8 cellular contexts compared by ENCODE assay signal in the genomic region with DNA sequence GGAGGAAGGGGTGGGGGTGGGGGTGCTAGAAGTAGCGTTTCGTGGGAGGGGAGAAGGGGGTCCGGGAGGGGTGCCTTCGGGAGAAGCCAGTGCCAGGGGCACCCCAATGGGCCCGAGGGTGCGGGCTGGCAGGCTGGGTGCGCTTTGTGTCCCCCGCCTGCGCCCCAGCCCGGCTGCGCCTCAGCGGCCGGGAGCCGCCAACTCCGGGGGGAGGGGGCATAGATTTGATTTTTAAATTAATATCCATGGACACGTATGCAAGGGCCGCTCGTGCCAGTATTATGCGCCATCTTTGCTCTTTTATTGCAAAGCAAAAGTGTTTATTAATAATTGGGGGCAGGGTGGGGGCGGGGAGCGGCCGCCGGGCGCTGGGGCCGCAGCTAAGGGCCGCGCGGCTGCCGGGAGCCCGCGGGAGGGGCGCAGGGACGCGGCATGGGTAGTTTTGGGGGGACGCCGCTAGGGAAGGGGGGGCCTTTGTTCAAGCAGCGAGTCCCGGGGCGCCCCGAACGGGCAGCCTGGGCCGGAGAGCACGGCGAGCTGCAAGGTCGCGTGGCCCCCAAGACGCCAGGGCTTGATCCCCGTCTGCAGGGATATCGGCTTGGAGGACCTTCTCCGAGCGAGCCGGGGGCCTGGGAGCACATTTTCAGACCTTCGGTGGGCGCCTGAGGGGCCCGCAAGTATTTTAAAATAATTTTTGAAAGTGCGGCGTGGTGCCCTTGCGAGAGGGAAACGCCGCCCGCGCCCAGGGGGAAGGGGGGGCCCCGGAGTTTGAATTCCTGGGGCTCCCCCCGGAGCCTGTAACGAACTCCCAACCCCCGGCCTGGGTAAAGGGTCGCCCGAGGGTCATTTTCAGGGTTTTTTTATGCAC. TPM values are rescaled to one million over a fixed set of nuclear protein-coding genes. Genes with fewer than 3 reads are reported as not detected.
DNase-seq lines count a peak whose midpoint lies in the region; ATAC-seq, FAIRE-seq and TF ChIP-seq lines count a peak whose summit lies in the region.

No MANE protein-coding gene starts in this region.

- peaks cover 51% of the 10 kb centered on the region for H3K4me1 ChIP-seq in hepatocyte (ENCODE audit: insufficient read depth)
- H3K4me1 ChIP-seq in skeletal muscle tissue (ENCODE audit: control insufficient read depth in 3 of 3, insufficient read depth in 3 of 3, low read length in 3 of 3) = peaks cover 26 to 47% (median 36%) of the 10 kb centered on the region in 3 donors

- H3K27ac ChIP-seq in hepatocyte = peak overlapping the region; percentile 94
- H3K27ac ChIP-seq in skeletal muscle tissue (ENCODE audit: low read depth, low read length) = no peak overlapping the region

- peaks cover 15% of the 10 kb centered on the region for H4K20me1 ChIP-seq in hepatocyte (ENCODE audit: insufficient read depth, poor library complexity, severe bottlenecking)

- H3K4me3 ChIP-seq in HFF-Myc (replicated peaks; ENCODE audit: low read depth, low read length) = peak overlapping the region; percentile 99
- peak overlapping the region; percentile 98 for H3K4me3 ChIP-seq in WI38 (ENCODE audit: low read depth, low read length)
- peak overlapping the region; percentile 85 for H3K4me3 ChIP-seq in hepatocyte
- H3K4me3 ChIP-seq in skeletal muscle tissue (ENCODE audit: low read length in 3 of 3) = peak overlapping the region; percentile 43 to 78 (median 68)

- DNase-seq in HFF-Myc (ENCODE audit: extremely low read depth, low read depth) (no peak), hepatocyte (ENCODE audit: low spot score) (no peak), D721Med (ENCODE audit: insufficient read length, low spot score) (no peak), cerebellar cortex (ENCODE audit: low spot score) (no peak)

- WGBS in hepatocyte (ENCODE audit: low lambda C conversion rate, missing lambda C conversion rate) = under 1% methylated on average over 36 of the region's 68 CpGs

- peak overlapping the region; percentile 81 for H2AFZ ChIP-seq in hepatocyte

- no peaks in the 10 kb centered on the region for H3K9me2 ChIP-seq in hepatocyte (replicated peaks; ENCODE audit: insufficient read depth)

- peaks cover 39% of the 10 kb centered on the region for H3K79me2 ChIP-seq in hepatocyte

- no peaks in the 10 kb centered on the region for H3K36me3 ChIP-seq in hepatocyte (replicated peaks; ENCODE audit: insufficient read depth, low read depth)
- H3K36me3 ChIP-seq in skeletal muscle tissue (ENCODE audit: control insufficient read depth in 3 of 3, insufficient read depth in 3 of 3, low read length in 3 of 3) = no peaks in the 10 kb centered on the region

- peak overlapping the region; percentile 92 for H3K4me2 ChIP-seq in hepatocyte

- H3K9me3 ChIP-seq in hepatocyte (ENCODE audit: low read depth) (no peaks in the 10 kb centered on the region), skeletal muscle tissue (ENCODE audit: control insufficient read depth in 3 of 3, low read length in 3 of 3) (no peaks in the 10 kb centered on the region)

- no peak for TF ChIP-seq CTCF in HFF-Myc (IDR thresholded peaks at IDR 0.05; ENCODE audit: low read depth, low read length, missing control alignments)
- TF ChIP-seq CTCF in WI38 (IDR thresholded peaks at IDR 0.05; ENCODE audit: low read depth, low read length) = no peak
- TF ChIP-seq CTCF in hepatocyte (IDR thresholded peaks at IDR 0.05; ENCODE audit: poor library complexity) = no peak
- no peak for TF ChIP-seq CTCF in D721Med (IDR thresholded peaks at IDR 0.05; ENCODE audit: insufficient read depth, missing control alignments)

- FAIRE-seq in D721Med (lab: Jason Lieb, UNC) = no peak

- peak overlapping the region in 2 of 3 donors; percentile 45 to 66 for H3K9ac ChIP-seq in skeletal muscle tissue (ENCODE audit: low read depth in 1 of 3, low read length in 3 of 3)

- no peak for ATAC-seq in GM21723 (IDR thresholded peaks at IDR 0.05; ENCODE audit: unreplicated experiment)
- no peak for ATAC-seq in GM19463 (IDR thresholded peaks at IDR 0.05; ENCODE audit: unreplicated experiment)

- H3K27me3 ChIP-seq in hepatocyte (peaks cover 10% of the 10 kb centered on the region), skeletal muscle tissue (ENCODE audit: control insufficient read depth in 3 of 3, insufficient read depth in 3 of 3, low read length in 3 of 3) (peaks cover 48 to 67% (median 48%) of the 10 kb centered on the region in 3 donors)

RNA-seq across cellular contexts. Expression of gene CCND1, which starts 1.0 kb away (rescaled TPM):
- total RNA-seq in hepatocyte = 69.6 and 80.2 TPM in 2 replicates
- 81.9 and 82.9 TPM in 2 replicates for polyA plus RNA-seq in hepatocyte
- 44.9 TPM for total RNA-seq in skeletal muscle tissue

RNA-seq across cellular contexts. Expression of gene LTO1, which starts 33.2 kb away (rescaled TPM):
- 13.4 and 32.9 TPM in 2 replicates for total RNA-seq in hepatocyte
- 12.6 and 19.6 TPM in 2 replicates for polyA plus RNA-seq in hepatocyte
- 7.8 TPM for total RNA-seq in skeletal muscle tissue
